ENCODE assay signal across 8 cellular contexts in genomic region chrX:15854080-15854655, GRCh38. TPM values are rescaled to one million over a fixed set of nuclear protein-coding genes. Genes with fewer than 3 reads are reported as not detected.
DNase-seq lines count a peak whose midpoint lies in the region; ATAC-seq and TF ChIP-seq lines count a peak whose summit lies in the region.

No MANE protein-coding gene starts in this region.

- H3K27ac Mint-ChIP-seq in neural crest cell (ENCODE audit: unreplicated experiment) = peak overlapping the region; percentile 76

- ATAC-seq in GM18858 (IDR thresholded peaks at IDR 0.05; ENCODE audit: unreplicated experiment) = peak; percentile 10
- peak; percentile 37 for ATAC-seq in HG03064 (IDR thresholded peaks at IDR 0.05; ENCODE audit: low read depth, unreplicated experiment)
- ATAC-seq in PC-3 = peak; percentile 43

- H3K79me2 ChIP-seq in PC-3 (ENCODE audit: low read length) = peaks cover 18% of the 10 kb centered on the region; the same call in 1 of the 2 replicates

- H3K27ac ChIP-seq in PC-3 (ENCODE audit: low read length) (no peak overlapping the region), tibial artery (peak overlapping the region; percentile 83 to 86)

- intact Hi-C loops in PC-3 (cut with micrococcal nuclease) (loop anchor here (10.0 kb wide), 2 partner anchors 271 to 811 kb away; partner anchors contain the start of gene GRPR), tibial artery (cut with DNase I; ENCODE audit: low total_unique reads) (loop anchor here (10.0 kb wide), 2 partner anchors 179 to 359 kb away; partner anchors contain the start of gene PIR)

- no peaks in the 10 kb centered on the region for H3F3A ChIP-seq in PC-3 (ENCODE audit: low read length, unreplicated experiment)

- H2AFZ ChIP-seq in PC-3 (ENCODE audit: low read length) = peak overlapping the region; percentile 60

- no TSS peak for BruUV-seq in PC-3 (replicated peaks; lab: Mats Ljungman, UMichigan)

- peak overlapping the region; percentile 62 for H3K9ac ChIP-seq in PC-3 (ENCODE audit: low read length)

- no peaks in the 10 kb centered on the region for H3K9me3 Mint-ChIP-seq in neural crest cell

- peaks cover 4% of the 10 kb centered on the region for H3K36me3 Mint-ChIP-seq in neural crest cell (ENCODE audit: low read depth)

- peak overlapping the region; percentile 80 for H3K4me3 ChIP-seq in PC-3 (ENCODE audit: low read length)
- H3K4me3 ChIP-seq in fibroblast of the aortic adventitia (ENCODE audit: low read depth, low read length) = peak overlapping the region; percentile 83
- peak overlapping the region; percentile 84 to 87 for H3K4me3 ChIP-seq in tibial artery

- H4K20me1 ChIP-seq in PC-3 (ENCODE audit: low read length) = no peaks in the 10 kb centered on the region

- H3K4me1 Mint-ChIP-seq in neural crest cell = peaks cover 53% of the 10 kb centered on the region

- H3K9me2 ChIP-seq in PC-3 (replicated peaks; ENCODE audit: low read length) = no peaks in the 10 kb centered on the region

- peak overlapping the region; percentile 88 for H3K4me3 Mint-ChIP-seq in neural crest cell

- CTCF ChIA-PET in PC-3 (lab: Charles Lee) = interaction anchor here (0.7 kb wide), 1 partner anchor 118 kb away, joined by 3 read pairs; no protein-coding TSS in a partner anchor

- H3K27me3 ChIP-seq in PC-3 (ENCODE audit: low read length) (no peaks in the 10 kb centered on the region), tibial artery (no peaks in the 10 kb centered on the region)

- H3K36me3 ChIP-seq in PC-3 (ENCODE audit: low read depth, low read length) (no peaks in the 10 kb centered on the region), tibial artery (no peaks in the 10 kb centered on the region)

- DNase-seq in 8988T = peak; percentile 28
- DNase-seq in PC-3 = peak; percentile 22
- DNase-seq in activated gamma-delta T cell (lab: John Stamatoyannopoulos, UW) = peak; percentile 54
- DNase-seq in fibroblast of the aortic adventitia (ENCODE audit: low read depth) = peak; percentile 11
- DNase-seq in neural crest cell (ENCODE audit: low read depth, low spot score) = peak; percentile 61
- DNase-seq in tibial artery = peak; percentile 39 to 69

- H3K4me1 ChIP-seq in PC-3 (ENCODE audit: insufficient read depth, low read length) (peaks cover 36% of the 10 kb centered on the region), tibial artery (peaks cover 0 to 16% (median 0%) of the 10 kb centered on the region in 4 donors)

- no peaks in the 10 kb centered on the region for H3K9me3 ChIP-seq in PC-3 (ENCODE audit: low read length)
- H3K9me3 ChIP-seq in tibial artery = no peaks in the 10 kb centered on the region

- H3K4me2 ChIP-seq in PC-3 (ENCODE audit: low read length) = peak overlapping the region; percentile 90

- POLR2A ChIA-PET in PC-3 (lab: Charles Lee; ENCODE audit: unreplicated experiment) = interaction anchor here (0.6 kb wide), 1 partner anchor 115 kb away, joined by 3 read pairs; no protein-coding TSS in a partner anchor

- no peaks in the 10 kb centered on the region for H3K27me3 Mint-ChIP-seq in neural crest cell (ENCODE audit: low read depth)

- TF ChIP-seq CTCF in PC-3 (conservative IDR thresholded peaks at IDR 0.05; ENCODE audit: low read depth, low read length) = peak; percentile 36; the same call in 1 of the 2 replicates
- peak; percentile 7 for TF ChIP-seq CTCF in fibroblast of the aortic adventitia (IDR thresholded peaks at IDR 0.05; ENCODE audit: insufficient read depth, low read length)
- TF ChIP-seq CTCF in neural crest cell (conservative IDR thresholded peaks at IDR 0.05) = peak; percentile 53
- no peak for TF ChIP-seq CTCF in tibial artery (IDR thresholded peaks at IDR 0.05)

RNA-seq across cellular contexts. Expression of gene AP1S2, which starts 0.4 kb away (rescaled TPM):
- 28.2 and 28.3 TPM in 2 replicates for total RNA-seq in PC-3 (2014; rRNA removed)
- 43.8 and 51.3 TPM in 2 replicates for total RNA-seq in fibroblast of the aortic adventitia (ENCODE audit: low replicate concordance)
- 136 and 141 TPM in 2 replicates for total RNA-seq in neural crest cell

Comparison
In these comparisons a context has a peak if more than half of its experiments do, and no peak if none do; other contexts are left out.
1. DNase-seq: peak in every context shown above with its lines; median percentile 61 in neural crest cell; 54 in activated gamma-delta T cell; 54 in tibial artery; 28 in 8988T; 22 in PC-3; 11 in fibroblast of the aortic adventitia.
2. CTCF ChIP-seq: peak in PC-3 (single experiment), fibroblast of the aortic adventitia (single experiment) and neural crest cell (single experiment); none in tibial artery (0 of 2).
3. Peak in every context shown above with its lines, with median percentiles within 50 percentile points of each other: ATAC-seq and H3K4me3 ChIP-seq.